24 cellular contexts compared by ENCODE assay signal in genomic region chr20:52231230-52231746, GRCh38. TPM values are rescaled to one million over a fixed set of nuclear protein-coding genes. Genes with fewer than 3 reads are reported as not detected.
DNase-seq lines count a peak whose midpoint lies in the region; ATAC-seq, FAIRE-seq and TF ChIP-seq lines count a peak whose summit lies in the region.
"Had no signal": no experiment of that assay in that cellular context is flagged by ENCODE, and none has a peak within 500 bp of the region (broad histone marks: within the 10 kb centered on the region; RNA-seq: fewer than 3 reads in every experiment).

No MANE protein-coding gene starts in this region.

- ATAC-seq in GM18870 (IDR thresholded peaks at IDR 0.05; ENCODE audit: unreplicated experiment) (peak; percentile 65), HG03432 (IDR thresholded peaks at IDR 0.05; ENCODE audit: unreplicated experiment) (no peak)
- ATAC-seq: activated CD4-positive, alpha-beta T cell treated with anti-CD3 and anti-CD28 coated beads for 36 hours; activated CD8-positive, alpha-beta memory T cell treated with anti-CD3 and anti-CD28 coated beads, Interleukin-2, amount 10 ng/mL, durations not matched to agents 7 days and 5 days; activated naive CD8-positive, alpha-beta T cell treated with anti-CD3 and anti-CD28 coated beads, Interleukin-2, amount 50 U/mL, for 24 hours had no signal

- peaks cover 5% of the 10 kb centered on the region for H3K27me3 Mint-ChIP-seq in nephron (ENCODE audit: low read depth)

- no peaks in the 10 kb centered on the region for H3K9me3 ChIP-seq in colonic mucosa
- no peaks in the 10 kb centered on the region for H3K9me3 ChIP-seq in spleen

- H3K27me3 ChIP-seq in colonic mucosa (no peaks in the 10 kb centered on the region), spleen (replicated peaks in 1 of 7) (peaks cover 0 to 16% (median 0%) of the 10 kb centered on the region in 7 donors)

- H3K36me3 ChIP-seq in colonic mucosa (no peaks in the 10 kb centered on the region), spleen (no peaks in the 10 kb centered on the region)

- no peaks in the 10 kb centered on the region for H3K4me1 ChIP-seq in colonic mucosa
- H3K4me1 ChIP-seq in spleen, result peaks cover 0 to 2% (median 0%) of the 10 kb centered on the region in 6 donors

- peak overlapping the region; percentile 93 for H3K27ac ChIP-seq in colonic mucosa
- H3K27ac ChIP-seq in spleen, result no peak overlapping the region
- H3K27ac ChIP-seq: coronary artery had no signal

- no peak overlapping the region for H3K4me3 Mint-ChIP-seq in nephron
- H3K4me3 Mint-ChIP-seq: activated CD4-positive, alpha-beta T cell treated with anti-CD3 and anti-CD28 coated beads for 36 hours; activated CD8-positive, alpha-beta memory T cell treated with anti-CD3 and anti-CD28 coated beads, Interleukin-2, amount 10 ng/mL, durations not matched to agents 7 days and 5 days; activated naive CD8-positive, alpha-beta T cell treated with anti-CD3 and anti-CD28 coated beads, Interleukin-2, amount 50 U/mL, for 24 hours; immature natural killer cell had no signal

- H3K9me3 Mint-ChIP-seq in nephron, result no peaks in the 10 kb centered on the region
- H3K9me3 Mint-ChIP-seq: activated naive CD8-positive, alpha-beta T cell treated with anti-CD3 and anti-CD28 coated beads, Interleukin-2, amount 50 U/mL, for 24 hours; immature natural killer cell had no signal

- H3K36me3 Mint-ChIP-seq in nephron (ENCODE audit: low read depth), result no peaks in the 10 kb centered on the region
- H3K36me3 Mint-ChIP-seq: activated CD8-positive, alpha-beta memory T cell treated with anti-CD3 and anti-CD28 coated beads, Interleukin-2, amount 10 ng/mL, durations not matched to agents 7 days and 5 days; immature natural killer cell had no signal

- TF ChIP-seq CTCF in colonic mucosa (IDR thresholded peaks at IDR 0.05), result no peak
- no peak for TF ChIP-seq CTCF in nephron (IDR thresholded peaks at IDR 0.05; ENCODE audit: unreplicated experiment in 3 of 3)
- no peak for TF ChIP-seq CTCF in spleen (IDR thresholded peaks at IDR 0.05 in 8 of 11, conservative IDR thresholded peaks at IDR 0.05 in 3 of 11)

- peaks cover 25% of the 10 kb centered on the region for H3K4me1 Mint-ChIP-seq in nephron
- H3K4me1 Mint-ChIP-seq: activated CD4-positive, alpha-beta T cell treated with anti-CD3 and anti-CD28 coated beads for 36 hours; activated CD8-positive, alpha-beta memory T cell treated with anti-CD3 and anti-CD28 coated beads, Interleukin-2, amount 10 ng/mL, durations not matched to agents 7 days and 5 days; activated naive CD8-positive, alpha-beta T cell treated with anti-CD3 and anti-CD28 coated beads, Interleukin-2, amount 50 U/mL, for 24 hours; immature natural killer cell had no signal

- FAIRE-seq in GM12891 (lab: Jason Lieb, UNC), result no peak

- H3K4me3 ChIP-seq in colonic mucosa (no peak overlapping the region), spleen (no peak overlapping the region)
- H3K4me3 ChIP-seq: coronary artery had no signal

- TF ChIP-seq POLR2A in GM12891 (IDR thresholded peaks at IDR 0.05; ENCODE audit: low read depth, low read length) (no peak), spleen (IDR thresholded peaks at IDR 0.05) (no peak)

- H3K27ac Mint-ChIP-seq in nephron, result peak overlapping the region; percentile 79 to 92 (median 80)
- H3K27ac Mint-ChIP-seq: activated CD4-positive, alpha-beta T cell treated with anti-CD3 and anti-CD28 coated beads for 36 hours; activated CD8-positive, alpha-beta memory T cell treated with anti-CD3 and anti-CD28 coated beads, Interleukin-2, amount 10 ng/mL, durations not matched to agents 7 days and 5 days; activated naive CD8-positive, alpha-beta T cell treated with anti-CD3 and anti-CD28 coated beads, Interleukin-2, amount 50 U/mL, for 24 hours; immature natural killer cell had no signal

- intact Hi-C loops in colonic mucosa (cut with DNase I) (no loop called here), spleen (cut with DNase I; ENCODE audit: low total_unique reads) (no loop called here)

- DNase-seq in HT-29 (ENCODE audit: low spot score), result peak; percentile 94
- DNase-seq in colonic mucosa, result no peak
- DNase-seq in hepatic stellate cell (ENCODE audit: low spot score), result no peak
- DNase-seq in GM12891 (ENCODE audit: insufficient read length, low spot score), result no peak
- no peak for DNase-seq in spleen
- DNase-seq: activated CD4-positive, alpha-beta T cell treated with anti-CD3 and anti-CD28 coated beads for 36 hours; activated CD8-positive, alpha-beta memory T cell treated with anti-CD3 and anti-CD28 coated beads, Interleukin-2, amount 10 ng/mL, durations not matched to agents 7 days and 5 days; activated naive CD8-positive, alpha-beta T cell treated with anti-CD3 and anti-CD28 coated beads, Interleukin-2, amount 50 U/mL, for 24 hours; GOT3; head of caudate nucleus; immature natural killer cell; Karpas-422; mammary epithelial cell; NCI-H1092; NCI-H2081 treated with DMSO at 0.1 percent for 48 hours; NCI-H510A; nucleus accumbens; retina; stimulated activated CD4-positive, alpha-beta T cell treated with anti-CD3 and anti-CD28 coated beads, Interleukin-12 subunit alpha, Interleukin-12 subunit beta, amount 100 ng/mL, for 4 hours; stimulated activated CD8-positive, alpha-beta memory T cell treated with anti-CD3 and anti-CD28 coated beads, Interleukin-4, amount 100 ng/mL, for 48 hours had no signal

- H3K9ac ChIP-seq in colonic mucosa (ENCODE audit: low read depth in 2 of 2, low read length in 2 of 2), result no peak overlapping the region

TF ChIP-seq in GM12891, 5 proteins besides CTCF, POLR2A, EP300 and RAD21:
- TF ChIP-seq SPI1 (IDR thresholded peaks at IDR 0.05; ENCODE audit: low read depth, low read length) (no peak), POU2F2 (IDR thresholded peaks at IDR 0.05; ENCODE audit: low read depth, low read length) (no peak), TAF1 (IDR thresholded peaks at IDR 0.05; ENCODE audit: low read depth, low read length) (no peak), POLR2AphosphoS5 (IDR thresholded peaks at IDR 0.05; ENCODE audit: low read depth, low read length) (no peak), PAX5 (IDR thresholded peaks at IDR 0.05; ENCODE audit: insufficient read depth, low read length, severe bottlenecking) (no peak)

RNA-seq across cellular contexts. Expression of gene ZFP64, which starts 39.7 kb away (rescaled TPM):
- total RNA-seq in HT-29 (2014; rRNA removed; shearing (Covaris generic)), result 16.5 and 22.2 TPM in 2 replicates
- 10 to 100 TPM; 17.3 to 19.1 TPM for total RNA-seq in colonic mucosa
- polyA plus RNA-seq in GM12891 (2012; ENCODE audit: low read depth, missing spikeins), result 6.5 TPM
- total RNA-seq in spleen, result 10 to 100 TPM in 6 of 7 donors, 1 to 10 TPM in 1; 8.5 to 16.5 (median 11.9) TPM
- polyA plus RNA-seq in spleen, result 1 to 10 TPM; 3.2 to 4.6 (median 3.3) TPM
